Comparison of ENCODE assay signal across 1 cellular context in genomic region chr1:55140546-55140983, GRCh38.
A peak's percentile ranks its signal among the peaks of the same experiment; 100 is the strongest.
TF ChIP-seq lines count a peak whose summit lies in the region.

No MANE protein-coding gene starts in this region.

TF ChIP-seq in HEK293, 187 proteins besides CTCF, POLR2A, EP300 and RAD21 (continued from another document and continues in another):
- TF ChIP-seq ATF2 (tag by site-specific recombination; IDR thresholded peaks at IDR 0.05; ENCODE audit: low read depth) (peak; percentile 66), ZNF146 (tag by site-specific recombination; IDR thresholded peaks at IDR 0.05) (0 out of 2 replicates have a peak, but pooled peaks have one; percentile 4), PRDM6 (tag by site-specific recombination; IDR thresholded peaks at IDR 0.05) (peak; percentile 93), PBX3 (CRISPR knock-in tag; IDR thresholded peaks at IDR 0.05) (no peak), ZNF175 (tag by site-specific recombination; IDR thresholded peaks at IDR 0.05) (no peak), ZNF433 (tag by site-specific recombination; IDR thresholded peaks at IDR 0.05; ENCODE audit: low read depth) (no peak), ZNF747 (tag by site-specific recombination; IDR thresholded peaks at IDR 0.05) (no peak), ZNF692 (tag by site-specific recombination; IDR thresholded peaks at IDR 0.05) (peak; percentile 46; the same call in 1 of the 2 replicates), ZEB2 (tag by site-specific recombination; IDR thresholded peaks at IDR 0.05) (0 out of 2 replicates have a peak, but pooled peaks have one; percentile 28), GLI2 (tag by site-specific recombination; IDR thresholded peaks at IDR 0.05; ENCODE audit: borderline replicate concordance, low read depth) (no peak), TRIM28 (IDR thresholded peaks at IDR 0.05; ENCODE audit: borderline replicate concordance, low read length) (no peak), SALL2 (tag by site-specific recombination; IDR thresholded peaks at IDR 0.05; ENCODE audit: borderline replicate concordance) (no peak), ZNF513 (tag by site-specific recombination; IDR thresholded peaks at IDR 0.05) (no peak), ZNF354C (tag by site-specific recombination; IDR thresholded peaks at IDR 0.05; ENCODE audit: borderline replicate concordance, low read depth) (no peak), ZSCAN5A (tag by site-specific recombination; IDR thresholded peaks at IDR 0.05) (no peak), GLIS2 (tag by site-specific recombination; IDR thresholded peaks at IDR 0.05) (no peak), OVOL3 (tag by site-specific recombination; IDR thresholded peaks at IDR 0.05) (no peak), ZNF629 (tag by site-specific recombination; IDR thresholded peaks at IDR 0.05) (peak; percentile 76), ZNF19 (tag by site-specific recombination; IDR thresholded peaks at IDR 0.05; ENCODE audit: low read depth) (no peak), ZNF792 (tag by site-specific recombination; IDR thresholded peaks at IDR 0.05) (no peak), ZNF645 (tag by site-specific recombination; IDR thresholded peaks at IDR 0.05) (no peak), RBAK (tag by site-specific recombination; IDR thresholded peaks at IDR 0.05) (no peak), ZNF626 (tag by site-specific recombination; IDR thresholded peaks at IDR 0.05) (no peak), ZNF214 (tag by site-specific recombination; IDR thresholded peaks at IDR 0.05; ENCODE audit: borderline replicate concordance) (no peak), ZNF132 (tag by site-specific recombination; IDR thresholded peaks at IDR 0.05; ENCODE audit: borderline replicate concordance) (no peak), INSM2 (tag by site-specific recombination; IDR thresholded peaks at IDR 0.05) (no peak), REST (tag by site-specific recombination; IDR thresholded peaks at IDR 0.05) (no peak), ZBTB20 (tag by site-specific recombination; IDR thresholded peaks at IDR 0.05) (no peak), IKZF3 (tag by site-specific recombination; IDR thresholded peaks at IDR 0.05) (peak; percentile 58), ZNF23 (tag by site-specific recombination; IDR thresholded peaks at IDR 0.05; ENCODE audit: borderline replicate concordance) (no peak), SP3 (tag by site-specific recombination; IDR thresholded peaks at IDR 0.05) (no peak), ZNF776 (tag by site-specific recombination; IDR thresholded peaks at IDR 0.05; ENCODE audit: borderline replicate concordance) (no peak), ZNF121 (tag by site-specific recombination; IDR thresholded peaks at IDR 0.05) (no peak), ZNF580 (tag by site-specific recombination; IDR thresholded peaks at IDR 0.05) (no peak), ZNF2 (tag by site-specific recombination; IDR thresholded peaks at IDR 0.05) (no peak; the same call in 1 of the 2 replicates), ZFP41 (tag by site-specific recombination; IDR thresholded peaks at IDR 0.05; ENCODE audit: borderline replicate concordance) (no peak), ZIC2 (tag by site-specific recombination; IDR thresholded peaks at IDR 0.05) (no peak), ZNF311 (tag by site-specific recombination; IDR thresholded peaks at IDR 0.05; ENCODE audit: borderline replicate concordance) (no peak), ZNF654 (tag by site-specific recombination; IDR thresholded peaks at IDR 0.05; ENCODE audit: low read depth) (peak; percentile 92), ZNF24 (tag by site-specific recombination; IDR thresholded peaks at IDR 0.05) (no peak), ZNF280C (tag by site-specific recombination; IDR thresholded peaks at IDR 0.05) (no peak), ZSCAN30 (tag by site-specific recombination; IDR thresholded peaks at IDR 0.05) (peak; percentile 42; the same call in 1 of the 2 replicates), ZNF639 (tag by site-specific recombination; IDR thresholded peaks at IDR 0.05) (no peak)
